23 cellular contexts compared by ENCODE assay signal in genomic region chr18:74073957-74074356, GRCh38.
"Had no signal": no experiment of that assay in that cellular context is flagged by ENCODE, and none has a peak within 500 bp of the region (broad histone marks: within the 10 kb centered on the region; RNA-seq: fewer than 3 reads in every experiment).

No MANE protein-coding gene starts in this region.

- H3K36me3 Mint-ChIP-seq: natural killer cell; neural progenitor cell; stimulated activated effector memory CD8-positive, alpha-beta T cell treated with anti-CD3 and anti-CD28 coated beads, Interleukin-12 subunit alpha, Interleukin-12 subunit beta, amount 100 ng/mL, for 72 hours; stimulated activated naive B cell treated with anti-CD40 and anti-IgM and Interleukin-4, amounts not matched to agents 10 μg/mL and 1 μg/mL and 100 μg/mL, for 72 hours had no signal

- H3K4me1 Mint-ChIP-seq: natural killer cell; neural progenitor cell; stimulated activated effector memory CD8-positive, alpha-beta T cell treated with anti-CD3 and anti-CD28 coated beads, Interleukin-12 subunit alpha, Interleukin-12 subunit beta, amount 100 ng/mL, for 72 hours had no signal

- DNase-seq: natural killer cell; occipital lobe; ovary; psoas muscle; right cardiac atrium; right lobe of liver; sigmoid colon; small intestine; stimulated activated CD4-positive, alpha-beta T cell treated with anti-CD3 and anti-CD28 coated beads, Interleukin-15, amount 100 ng/mL, for 24 hours; stimulated activated CD4-positive, alpha-beta T cell treated with anti-CD3 and anti-CD28 coated beads, Interleukin-2, amount 100 ng/mL, for 24 hours; stimulated activated CD4-positive, alpha-beta T cell treated with anti-CD3 and anti-CD28 coated beads, Interleukin-2, amount 100 ng/mL, for 48 hours; stimulated activated CD4-positive, alpha-beta T cell treated with anti-CD3 and anti-CD28 coated beads, Interleukin-4, amount 100 ng/mL, for 24 hours; stimulated activated naive B cell treated with anti-CD40 and anti-IgM and Interleukin-4, amounts not matched to agents 10 μg/mL and 1 μg/mL and 100 μg/mL, for 72 hours; stimulated activated naive CD4-positive, alpha-beta T cell treated with Interleukin-2 at 50 U/mL for 16 hours; stomach; thyroid gland; trophoblast cell; upper lobe of left lung had no signal

- H3K27ac Mint-ChIP-seq: natural killer cell; nephron; neural progenitor cell; progenitor cell of endocrine pancreas; stimulated activated effector memory CD8-positive, alpha-beta T cell treated with anti-CD3 and anti-CD28 coated beads, Interleukin-12 subunit alpha, Interleukin-12 subunit beta, amount 100 ng/mL, for 72 hours; stimulated activated naive B cell treated with anti-CD40 and anti-IgM and Interleukin-4, amounts not matched to agents 10 μg/mL and 1 μg/mL and 100 μg/mL, for 72 hours; stimulated activated naive CD8-positive, alpha-beta T cell treated with anti-CD3 and anti-CD28 coated beads, Interleukin-15, Interleukin-2, amounts not matched to agents 100 ng/mL and 50 ng/mL, for 24 hours had no signal

- H3K9me3 Mint-ChIP-seq: natural killer cell; nephron; neural progenitor cell; stimulated activated effector memory CD8-positive, alpha-beta T cell treated with anti-CD3 and anti-CD28 coated beads, Interleukin-12 subunit alpha, Interleukin-12 subunit beta, amount 100 ng/mL, for 72 hours; stimulated activated naive B cell treated with anti-CD40 and anti-IgM and Interleukin-4, amounts not matched to agents 10 μg/mL and 1 μg/mL and 100 μg/mL, for 72 hours; stimulated activated naive CD8-positive, alpha-beta T cell treated with anti-CD3 and anti-CD28 coated beads, Interleukin-15, Interleukin-2, amounts not matched to agents 100 ng/mL and 50 ng/mL, for 24 hours had no signal

- ATAC-seq: natural killer cell; psoas muscle; right lobe of liver; stimulated activated naive B cell treated with anti-CD40 and anti-IgM and Interleukin-4, amounts not matched to agents 10 μg/mL and 1 μg/mL and 100 μg/mL, for 72 hours had no signal

- H3K27me3 Mint-ChIP-seq: stimulated activated naive B cell treated with anti-CD40 and anti-IgM and Interleukin-4, amounts not matched to agents 10 μg/mL and 1 μg/mL and 100 μg/mL, for 72 hours; stimulated activated naive CD8-positive, alpha-beta T cell treated with anti-CD3 and anti-CD28 coated beads, Interleukin-15, Interleukin-2, amounts not matched to agents 100 ng/mL and 50 ng/mL, for 24 hours had no signal

- H3K4me3 Mint-ChIP-seq: natural killer cell; nephron; neural progenitor cell; stimulated activated effector memory CD8-positive, alpha-beta T cell treated with anti-CD3 and anti-CD28 coated beads, Interleukin-12 subunit alpha, Interleukin-12 subunit beta, amount 100 ng/mL, for 72 hours; stimulated activated naive B cell treated with anti-CD40 and anti-IgM and Interleukin-4, amounts not matched to agents 10 μg/mL and 1 μg/mL and 100 μg/mL, for 72 hours; stimulated activated naive CD8-positive, alpha-beta T cell treated with anti-CD3 and anti-CD28 coated beads, Interleukin-15, Interleukin-2, amounts not matched to agents 100 ng/mL and 50 ng/mL, for 24 hours had no signal
